Comparison of ENCODE assay signal across 23 cellular contexts in genomic region chr10:133150656-133151055, GRCh38. TPM values are rescaled to one million over a fixed set of nuclear protein-coding genes. Genes with fewer than 3 reads are reported as not detected.
DNase-seq lines count a peak whose midpoint lies in the region; ATAC-seq, FAIRE-seq and TF ChIP-seq lines count a peak whose summit lies in the region.
"Had no signal": no experiment of that assay in that cellular context is flagged by ENCODE, and none has a peak within 500 bp of the region (broad histone marks: within the 10 kb centered on the region; RNA-seq: fewer than 3 reads in every experiment).

No MANE protein-coding gene starts in this region.

- H3K4me1 Mint-ChIP-seq in immature natural killer cell: no peaks in the 10 kb centered on the region
- H3K4me1 Mint-ChIP-seq: IgD-negative memory B cell had no signal

- H2BK15ac ChIP-seq in H1 (ENCODE audit: low read length): 0 out of 2 replicates have a peak overlapping the region, but pooled peaks have one; percentile 88

- POLR2A ChIA-PET in H1 (lab: Charles Lee; ENCODE audit: partially characterized antibody): interaction anchor here (0.9 to 1.3 kb wide), 2 partner anchors 9 to 10 kb away, joined by 3 read pairs; partner anchors contain the start of gene KNDC1

- H4K20me1 ChIP-seq in H1 (replicated peaks in 1 of 2; ENCODE audit: control insufficient read depth in 1 of 2, insufficient read depth in 2 of 2, low read length in 2 of 2): no peaks in the 10 kb centered on the region

- H3K36me3 Mint-ChIP-seq in immature natural killer cell: peaks cover 0 to 5% (median 0%) of the 10 kb centered on the region in 3 donors

- H3K4me1 ChIP-seq in H1 (replicated peaks in 1 of 4; ENCODE audit: control insufficient read depth in 3 of 4, insufficient read depth in 4 of 4, low read length in 3 of 4): peaks cover 3 to 10% (median 6%) of the 10 kb centered on the region in 4 experiments
- H3K4me1 ChIP-seq in psoas muscle: no peaks in the 10 kb centered on the region
- H3K4me1 ChIP-seq: SJCRH30 had no signal

- H3K4me3 ChIP-seq in H1 (ENCODE audit: extremely low read depth in 1 of 4, insufficient read depth in 2 of 4, low read depth in 3 of 4, low read length in 4 of 4) (no peak overlapping the region), psoas muscle (no peak overlapping the region)
- H3K4me3 ChIP-seq: HAP-1, SJCRH30 had no signal

- peak overlapping the region; percentile 95 for H3K18ac ChIP-seq in H1 (ENCODE audit: extremely low read depth, low read length)

- H3K9me3 Mint-ChIP-seq in immature natural killer cell: peaks cover 0 to 6% (median 5%) of the 10 kb centered on the region in 6 donors

- no peak for TF ChIP-seq POLR2A in H1 (IDR thresholded peaks at IDR 0.05; ENCODE audit: control extremely low read depth in 1 of 2, low read depth in 2 of 2, low read length in 2 of 2)

- H4K8ac ChIP-seq in H1 (ENCODE audit: extremely low read depth, insufficient read depth, low read length): no peak overlapping the region; the same call in 1 of the 2 replicates

- CTCF ChIA-PET in H1 (lab: Charles Lee; ENCODE audit: partially characterized antibody): interaction anchor here (3.7 kb wide), 1 partner anchor 8 kb away, joined by 13 read pairs; no protein-coding TSS in a partner anchor

- no peak for TF ChIP-seq EP300 in H1 (IDR thresholded peaks at IDR 0.05; ENCODE audit: borderline replicate concordance in 1 of 2, low read depth in 2 of 2, low read length in 2 of 2)

- H2BK5ac ChIP-seq in H1 (ENCODE audit: low read depth, low read length): peak overlapping the region; percentile 98

- H3K9me3 ChIP-seq in H1 (ENCODE audit: insufficient read depth in 2 of 2, low read depth in 1 of 2, low read length in 1 of 2) (peaks cover 0 to 14% of the 10 kb centered on the region in 2 experiments; a peak in 2 of 4 replicates), psoas muscle (no peaks in the 10 kb centered on the region)
- H3K9me3 ChIP-seq: SJCRH30 had no signal

- no peak overlapping the region for H3K4me3 Mint-ChIP-seq in immature natural killer cell
- H3K4me3 Mint-ChIP-seq: IgD-negative memory B cell had no signal

- FAIRE-seq in H1 (lab: Jason Lieb, UNC): no peak
- FAIRE-seq: RCC 7860 had no signal

- no peak overlapping the region for H2AFZ ChIP-seq in H1 (ENCODE audit: low read length)

- peak overlapping the region; percentile 100 for H3K4ac ChIP-seq in H1 (replicated peaks; ENCODE audit: insufficient read length, low read depth, low read length)

- H4K5ac ChIP-seq in H1 (ENCODE audit: insufficient read length, low read depth, low read length): peak overlapping the region; percentile 24

- no peak overlapping the region for H3K23ac ChIP-seq in H1 (ENCODE audit: insufficient read length)

- DNase-seq in cardiac septum (ENCODE audit: low spot score) (peak; percentile 57), left ventricle myocardium superior (no peak), H1 (ENCODE audit: low read depth in 1 of 2, low spot score in 2 of 2) (peak in 1 of 2 experiments; percentile 43), islet precursor cell (peak; percentile 40), sciatic nerve (ENCODE audit: low spot score) (no peak), psoas muscle (no peak), superior temporal gyrus (ENCODE audit: extremely low spot score) (no peak), immature natural killer cell (no peak)
- DNase-seq: 8988T, AML-193, NCI-H1105, NCI-H146, NCI-H2029 treated with DMSO at 0.1 percent for 48 hours, NCI-H345, NCI-H524 treated with DMSO at 0.1 percent for 48 hours, NCI-H82, SJCRH30 had no signal

- intact Hi-C loops in cardiac septum (cut with DNase I): no loop called here
- intact Hi-C loops in left ventricle myocardium superior (cut with micrococcal nuclease): no loop called here
- intact Hi-C loops in sciatic nerve (cut with DNase I): no loop called here
- intact Hi-C loops in psoas muscle (cut with DNase I): no loop called here

- no peak overlapping the region for H3K27ac Mint-ChIP-seq in immature natural killer cell
- H3K27ac Mint-ChIP-seq: IgD-negative memory B cell had no signal

- peak overlapping the region; percentile 100 for H4K91ac ChIP-seq in H1 (replicated peaks; ENCODE audit: insufficient read length, low read length)

- WGBS in H1 (ENCODE audit: extremely low coverage in 1 of 2, insufficient coverage in 1 of 2, insufficient read length in 1 of 2, insufficient replicate concordance in 2 of 2, low coverage in 1 of 2, low lambda C conversion rate in 2 of 2, missing lambda C conversion rate in 1 of 2), 2 experiments: 94% methylated on average over 12 of the region's 12 CpGs; no CpG with 5 or more reads in 1 of the 2 experiments
- WGBS in psoas muscle, 3 donors: 88 to 92% (median 89%) methylated on average over 12 of the region's 12 CpGs

- no peaks in the 10 kb centered on the region for H3K23me2 ChIP-seq in H1 (ENCODE audit: low read depth, low read length)

- no peaks in the 10 kb centered on the region; a peak in 2 of 8 replicates for H3K36me3 ChIP-seq in H1 (ENCODE audit: control insufficient read depth in 2 of 4, insufficient read depth in 4 of 4, low read length in 3 of 4)
- H3K36me3 ChIP-seq in psoas muscle (ENCODE audit: insufficient read depth in 1 of 2, low read depth in 1 of 2): no peaks in the 10 kb centered on the region
- H3K36me3 ChIP-seq: HAP-1, SJCRH30 had no signal

- H3K27me3 ChIP-seq in H1 (replicated peaks in 1 of 4; ENCODE audit: control insufficient read depth in 3 of 4, extremely low read depth in 1 of 4, insufficient read depth in 3 of 4, low read length in 3 of 4) (0 out of 7 replicates have a peak, but pooled peaks cover 0 to 2% (median 0%) of the 10 kb centered on the region in 4 experiments), psoas muscle (ENCODE audit: insufficient read depth in 3 of 3, low read length in 2 of 3) (peaks cover 0 to 52% (median 12%) of the 10 kb centered on the region in 3 donors)
- H3K27me3 ChIP-seq: SJCRH30 had no signal

- H3K14ac ChIP-seq in H1 (ENCODE audit: insufficient read length): no peak overlapping the region

- TF ChIP-seq CTCF in H1 (IDR thresholded peaks at IDR 0.05; ENCODE audit: control extremely low read depth in 1 of 3, insufficient read depth in 1 of 3, low read depth in 1 of 3, low read length in 3 of 3): no peak
- TF ChIP-seq CTCF in psoas muscle (IDR thresholded peaks at IDR 0.05): no peak

- peak overlapping the region; percentile 92 for H2BK12ac ChIP-seq in H1 (ENCODE audit: low read depth, low read length)

- no peaks in the 10 kb centered on the region for H3K79me1 ChIP-seq in H1 (ENCODE audit: low read depth, low read length)

- H2BK120ac ChIP-seq in H1 (replicated peaks; ENCODE audit: low read depth, low read length): peak overlapping the region; percentile 100

- no peak overlapping the region; a peak in 1 of 4 replicates for H3K4me2 ChIP-seq in H1 (ENCODE audit: insufficient read depth in 1 of 2, low read depth in 2 of 2, low read length in 2 of 2)

- peaks cover 9 to 24% (median 23%) of the 10 kb centered on the region in 3 donors for H3K27me3 Mint-ChIP-seq in immature natural killer cell (ENCODE audit: low read depth in 3 of 3)

- peak overlapping the region; percentile 96 for H3K56ac ChIP-seq in H1 (replicated peaks; ENCODE audit: insufficient read length, low read depth, low read length)

- H2BK20ac ChIP-seq in H1 (ENCODE audit: low read length): peak overlapping the region; percentile 74

- no peak for TF ChIP-seq RAD21 in H1 (IDR thresholded peaks at IDR 0.05 in 1 of 2, conservative IDR thresholded peaks at IDR 0.05 in 1 of 2; ENCODE audit: low read depth in 2 of 2, low read length in 2 of 2)

- no peaks in the 10 kb centered on the region for H3K79me2 ChIP-seq in H1 (ENCODE audit: control insufficient read depth in 1 of 2, insufficient read depth in 2 of 2, low read length in 2 of 2)

- 0 out of 2 replicates have a peak overlapping the region, but pooled peaks have one; percentile 2 for H3K27ac ChIP-seq in H1 (ENCODE audit: low read depth, low read length)
- no peak overlapping the region for H3K27ac ChIP-seq in psoas muscle
- H3K27ac ChIP-seq: C4-2B, HL-60, SJCRH30 had no signal

- H3K9ac ChIP-seq in H1 (replicated peaks in 1 of 4; ENCODE audit: extremely low read depth in 1 of 4, low read depth in 3 of 4, low read length in 3 of 4): no peak overlapping the region

- H2AK5ac ChIP-seq in H1 (ENCODE audit: low read depth, low read length): peak overlapping the region; percentile 70; the same call in 1 of the 2 replicates

- ATAC-seq in left ventricle myocardium superior (no peak), sciatic nerve (no peak), psoas muscle (no peak)

TF ChIP-seq in H1, 55 proteins besides CTCF, POLR2A, EP300 and RAD21 (continues in another document):
- TF ChIP-seq EGR1 (IDR thresholded peaks at IDR 0.05; ENCODE audit: borderline replicate concordance, low read depth, low read length) (no peak), KDM4A (IDR thresholded peaks at IDR 0.05; ENCODE audit: low read depth, low read length, severe bottlenecking) (no peak), SUZ12 (IDR thresholded peaks at IDR 0.05; ENCODE audit: low read length) (no peak), SP4 (IDR thresholded peaks at IDR 0.05; ENCODE audit: low read length) (no peak), POU5F1 (IDR thresholded peaks at IDR 0.05; ENCODE audit: low read depth, low read length) (no peak), SAP30 (IDR thresholded peaks at IDR 0.05; ENCODE audit: insufficient read depth, insufficient replicate concordance, low read length) (no peak), BACH1 (IDR thresholded peaks at IDR 0.05; ENCODE audit: low read length) (no peak), RNF2 (IDR thresholded peaks at IDR 0.05; ENCODE audit: borderline replicate concordance, low read depth, low read length, missing control alignments, poor library complexity, severe bottlenecking) (no peak), SP2 (IDR thresholded peaks at IDR 0.05; ENCODE audit: low read length) (no peak), KDM1A (IDR thresholded peaks at IDR 0.05; ENCODE audit: borderline replicate concordance, low read length) (no peak), RBBP5 (IDR thresholded peaks at IDR 0.05; ENCODE audit: borderline replicate concordance, low read depth, low read length) (no peak), ZNF274 (IDR thresholded peaks at IDR 0.05; ENCODE audit: borderline replicate concordance, extremely low read depth, low read length) (no peak)

RNA-seq across cellular contexts. Expression of gene KNDC1, which starts 9.4 kb away (rescaled TPM):
- total RNA-seq in cardiac septum: 0.05 TPM
- 0.20 TPM for total RNA-seq in left ventricle myocardium superior
- total RNA-seq in H1 (2021; fragmentation: NEBNext Ultra II Directional; extraction: Animal tissue kit (Norgen Biotek cat#: 25700)): 16.7 and 19.3 TPM in 2 replicates
- polyA plus RNA-seq in H1 (2011; rRNA removed): 7.5 and 10.4 TPM in 2 replicates
- polyA plus RNA-seq in H1 (2011; cell fraction: cytosol; rRNA removed): 8.2 TPM
- polyA plus RNA-seq in H1 (2011; cell fraction: nucleus; rRNA removed): 24.2 TPM
- polyA plus RNA-seq in H1 (2012, experiment 1 of 2): 10.6 to 18.0 TPM (median 14.3 TPM) in 4 replicates
- polyA plus RNA-seq in H1 (2012, experiment 2 of 2): 7.0 TPM
- 6.2 TPM for polyA plus RNA-seq in H1 (2013, experiment 1 of 2)
- 5.8 TPM for polyA plus RNA-seq in H1 (2013, experiment 2 of 2)
- 14.2 and 17.3 TPM in 2 replicates for polyA minus RNA-seq in H1 (2011; rRNA and poly(A)+ RNA removed)
- 9.8 TPM for polyA minus RNA-seq in H1 (2011; cell fraction: cytosol; rRNA and poly(A)+ RNA removed)
- 27.6 TPM for polyA minus RNA-seq in H1 (2011; cell fraction: nucleus; rRNA and poly(A)+ RNA removed)
- total RNA-seq in sciatic nerve: 7.1 TPM
- under 1 TPM in 1 of 4 donors, not detected in 3; 0.10 TPM for total RNA-seq in psoas muscle
- polyA plus RNA-seq in psoas muscle: under 1 TPM in 2 of 3 donors, not detected in 1; under 0.01 to 0.01 TPM
- polyA plus RNA-seq in immature natural killer cell: not detected
- total RNA-seq: OCI-LY7 had no signal

Comparison
In these comparisons a context has a peak if more than half of its experiments do, and no peak if none do; other contexts are left out.
1. DNase-seq: peak in cardiac septum (single experiment) and islet precursor cell (single experiment); none in left ventricle myocardium superior (single experiment), sciatic nerve (single experiment), psoas muscle (0 of 2), superior temporal gyrus (single experiment) and immature natural killer cell (0 of 3).